32 cellular contexts compared by ENCODE assay signal in genomic region chr4:87410157-87410556, GRCh38. TPM values are rescaled to one million over a fixed set of nuclear protein-coding genes. Genes with fewer than 3 reads are reported as not detected.
DNase-seq lines count a peak whose midpoint lies in the region; ATAC-seq and TF ChIP-seq lines count a peak whose summit lies in the region.
"Had no signal": no experiment of that assay in that cellular context is flagged by ENCODE, and none has a peak within 500 bp of the region (broad histone marks: within the 10 kb centered on the region; RNA-seq: fewer than 3 reads in every experiment).

No MANE protein-coding gene starts in this region.

- no peak overlapping the region for H4K8ac ChIP-seq in IMR-90 (ENCODE audit: low read depth in 2 of 2, low read length in 2 of 2)

- H3K27me3 ChIP-seq in IMR-90 (ENCODE audit: control insufficient read depth, insufficient read depth, low read length): no peaks in the 10 kb centered on the region
- H3K27me3 ChIP-seq in colonic mucosa: no peaks in the 10 kb centered on the region
- H3K27me3 ChIP-seq: left lung, vagina had no signal

- no peak overlapping the region for H2AK5ac ChIP-seq in IMR-90 (ENCODE audit: low read depth, low read length)

- H4K91ac ChIP-seq in IMR-90 (ENCODE audit: insufficient read depth, low read depth, low read length): no peak overlapping the region

- no peaks in the 10 kb centered on the region for H3K4me1 Mint-ChIP-seq in type B pancreatic cell (ENCODE audit: unreplicated experiment)
- H3K4me1 Mint-ChIP-seq in activated T-cell treated with anti-CD3 and anti-CD28 coated beads, Interleukin-2, amount 50 U/mL, for 72 hours (ENCODE audit: low read depth): peaks cover 10% of the 10 kb centered on the region
- peaks cover 14% of the 10 kb centered on the region for H3K4me1 Mint-ChIP-seq in T-helper 2 cell treated with Interferon-gamma antibody and Interleukin-4, amounts not matched to agents 5 μg/mL and 100 μg/mL, for 36 hours (ENCODE audit: low read depth)

- H3K4me3 Mint-ChIP-seq in type B pancreatic cell: no peak overlapping the region
- H3K4me3 Mint-ChIP-seq in activated T-cell treated with anti-CD3 and anti-CD28 coated beads, Interleukin-2, amount 50 U/mL, for 72 hours: no peak overlapping the region
- no peak overlapping the region for H3K4me3 Mint-ChIP-seq in T-helper 2 cell treated with Interferon-gamma antibody and Interleukin-4, amounts not matched to agents 5 μg/mL and 100 μg/mL, for 36 hours
- H3K4me3 Mint-ChIP-seq: GM23338; immature natural killer cell; memory B cell; naive thymus-derived CD4-positive, alpha-beta T cell; stimulated activated naive CD8-positive, alpha-beta T cell treated with anti-CD3 and anti-CD28 coated beads, Interleukin-15, amount 100 ng/mL, for 72 hours had no signal

- no peak overlapping the region for H2BK120ac ChIP-seq in IMR-90 (ENCODE audit: low read depth, low read length)

- H3K14ac ChIP-seq in IMR-90 (replicated peaks; ENCODE audit: low read depth, low read length): no peak overlapping the region

- H3K27me3 Mint-ChIP-seq in type B pancreatic cell: no peaks in the 10 kb centered on the region
- peaks cover 13% of the 10 kb centered on the region for H3K27me3 Mint-ChIP-seq in activated T-cell treated with anti-CD3 and anti-CD28 coated beads, Interleukin-2, amount 50 U/mL, for 72 hours (ENCODE audit: low read depth)
- H3K27me3 Mint-ChIP-seq in T-helper 2 cell treated with Interferon-gamma antibody and Interleukin-4, amounts not matched to agents 5 μg/mL and 100 μg/mL, for 36 hours (ENCODE audit: low read depth): peaks cover 29% of the 10 kb centered on the region
- H3K27me3 Mint-ChIP-seq: stimulated activated naive CD8-positive, alpha-beta T cell treated with anti-CD3 and anti-CD28 coated beads, Interleukin-15, amount 100 ng/mL, for 72 hours had no signal

- H3K36me3 ChIP-seq in IMR-90 (ENCODE audit: control insufficient read depth, insufficient read depth, low read length) (no peaks in the 10 kb centered on the region), colonic mucosa (no peaks in the 10 kb centered on the region), mesodermal cell (ENCODE audit: control insufficient read depth, insufficient read depth, low read length) (no peaks in the 10 kb centered on the region)
- H3K36me3 ChIP-seq: left lung, thoracic aorta, vagina had no signal

- BruUV-seq in IMR-90 (replicated peaks; lab: Mats Ljungman, UMichigan): no TSS peak

- H3K4me1 ChIP-seq in IMR-90 (ENCODE audit: control insufficient read depth, insufficient read depth, low read length) (peaks cover 6% of the 10 kb centered on the region; the same call in 1 of the 2 replicates), colonic mucosa (no peaks in the 10 kb centered on the region), mesodermal cell (ENCODE audit: control insufficient read depth, insufficient read depth, low read length, poor library complexity, severe bottlenecking) (peaks cover 18% of the 10 kb centered on the region)
- H3K4me1 ChIP-seq: left lung, psoas muscle, vagina had no signal

- ATAC-seq in IMR-90 (ENCODE audit: low read depth): peak; percentile 42
- no peak for ATAC-seq in activated T-cell treated with anti-CD3 and anti-CD28 coated beads, Interleukin-2, amount 50 U/mL, for 72 hours (replicated peaks in 1 of 2)
- ATAC-seq: activated naive CD4-positive, alpha-beta T cell treated with anti-CD3 and anti-CD28 coated beads, Interleukin-2, amount 50 U/mL, for 72 hours; GM23338; left lung; naive thymus-derived CD4-positive, alpha-beta T cell; PC-3; psoas muscle; sciatic nerve; stimulated activated naive CD8-positive, alpha-beta T cell treated with anti-CD3 and anti-CD28 coated beads, Interleukin-15, amount 100 ng/mL, for 72 hours had no signal

- H3K4me2 ChIP-seq in IMR-90 (ENCODE audit: low read depth, low read length): no peak overlapping the region; the same call in 1 of the 2 replicates
- H3K4me2 ChIP-seq: GM23338 had no signal

- no peak overlapping the region for H2BK15ac ChIP-seq in IMR-90 (ENCODE audit: low read depth, low read length)

- no peak overlapping the region for H3K56ac ChIP-seq in IMR-90 (ENCODE audit: extremely low read depth, insufficient read depth, low read length)

- H3K9me3 ChIP-seq in IMR-90 (ENCODE audit: control insufficient read depth, insufficient read depth, low read length) (no peaks in the 10 kb centered on the region), colonic mucosa (no peaks in the 10 kb centered on the region), mesodermal cell (ENCODE audit: control insufficient read depth, low read length) (peaks cover 12% of the 10 kb centered on the region)
- H3K9me3 ChIP-seq: left lung, psoas muscle, thoracic aorta, vagina had no signal

- no peaks in the 10 kb centered on the region for H4K20me1 ChIP-seq in IMR-90 (ENCODE audit: insufficient read depth, low read length)

- H3K9me3 Mint-ChIP-seq in type B pancreatic cell: peaks cover 6% of the 10 kb centered on the region
- H3K9me3 Mint-ChIP-seq in activated T-cell treated with anti-CD3 and anti-CD28 coated beads, Interleukin-2, amount 50 U/mL, for 72 hours: no peaks in the 10 kb centered on the region
- no peaks in the 10 kb centered on the region for H3K9me3 Mint-ChIP-seq in T-helper 2 cell treated with Interferon-gamma antibody and Interleukin-4, amounts not matched to agents 5 μg/mL and 100 μg/mL, for 36 hours
- H3K9me3 Mint-ChIP-seq: activated naive CD4-positive, alpha-beta T cell treated with anti-CD3 and anti-CD28 coated beads, Interleukin-2, amount 50 U/mL, for 72 hours; HFFc6; immature natural killer cell; memory B cell had no signal

- in situ Hi-C loops in IMR-90 (cut with MboI; ENCODE audit: low sequenced_read_pairs): no loop called here

- H3K36me3 Mint-ChIP-seq in type B pancreatic cell: no peaks in the 10 kb centered on the region
- H3K36me3 Mint-ChIP-seq in activated T-cell treated with anti-CD3 and anti-CD28 coated beads, Interleukin-2, amount 50 U/mL, for 72 hours (ENCODE audit: insufficient read depth in 2 of 2): no peaks in the 10 kb centered on the region
- no peaks in the 10 kb centered on the region for H3K36me3 Mint-ChIP-seq in T-helper 2 cell treated with Interferon-gamma antibody and Interleukin-4, amounts not matched to agents 5 μg/mL and 100 μg/mL, for 36 hours (ENCODE audit: low read depth)
- H3K36me3 Mint-ChIP-seq: activated naive CD4-positive, alpha-beta T cell treated with anti-CD3 and anti-CD28 coated beads, Interleukin-2, amount 50 U/mL, for 72 hours; naive thymus-derived CD4-positive, alpha-beta T cell had no signal

- WGBS in IMR-90 (ENCODE audit: extremely low coverage in 2 of 2, insufficient read length in 1 of 2), 2 experiments: no CpG with 5 or more reads among the region's 2 CpGs
- 85 to 90% methylated on average over 2 of the region's 2 CpGs for WGBS in mesodermal cell (ENCODE audit: insufficient coverage in 2 of 2), 2 experiments

- TF ChIP-seq RAD21 in IMR-90 (IDR thresholded peaks at IDR 0.05; ENCODE audit: low read length): no peak

- H3K27ac ChIP-seq in IMR-90 (ENCODE audit: insufficient read depth, low read length) (no peak overlapping the region), colonic mucosa (peak overlapping the region; percentile 77), mesodermal cell (ENCODE audit: low read depth, low read length, severe bottlenecking) (peak overlapping the region; percentile 57)
- H3K27ac ChIP-seq: left lung, psoas muscle, thoracic aorta, vagina had no signal

- DNase-seq in IMR-90 (peak; percentile 30), colonic mucosa (no peak), type B pancreatic cell (ENCODE audit: extremely low spot score, unreplicated experiment) (no peak), RKO (ENCODE audit: low spot score) (no peak)
- DNase-seq in activated T-cell treated with anti-CD3 and anti-CD28 coated beads, Interleukin-2, amount 50 U/mL, for 72 hours: no peak
- no peak for DNase-seq in T-helper 2 cell treated with Interferon-gamma antibody and Interleukin-4, amounts not matched to agents 5 μg/mL and 100 μg/mL, for 36 hours (ENCODE audit: low spot score)
- DNase-seq: activated CD4-positive, alpha-beta T cell treated with anti-CD3 and anti-CD28 coated beads for 4 hours; activated T-cell treated with anti-CD3 and anti-CD28 coated beads for 4 hours; C1 segment of cervical spinal cord; DMS79 treated with DMSO at 0.1 percent for 48 hours; GDM1; immature natural killer cell; left lung; naive thymus-derived CD4-positive, alpha-beta T cell; NCI-H1417; NCI-H2029 treated with DMSO at 0.1 percent for 48 hours; NCI-H524 treated with DMSO at 0.1 percent for 48 hours; occipital lobe; PC-3; psoas muscle; stimulated activated CD4-positive, alpha-beta T cell treated with anti-CD3 and anti-CD28 coated beads, Interleukin-12 subunit alpha, Interleukin-12 subunit beta, amount 100 ng/mL, for 4 hours; stimulated activated CD4-positive, alpha-beta T cell treated with anti-CD3 and anti-CD28 coated beads, Interleukin-2, amount 100 ng/mL, for 48 hours; stimulated activated naive CD8-positive, alpha-beta T cell treated with anti-CD3 and anti-CD28 coated beads, Interleukin-15, amount 100 ng/mL, for 72 hours; T-helper 9 cell had no signal

- TF ChIP-seq POLR2A in IMR-90 (IDR thresholded peaks at IDR 0.05; ENCODE audit: low read depth, low read length): no peak

- intact Hi-C loops in IMR-90 (cut with micrococcal nuclease): no loop called here
- intact Hi-C loops in colonic mucosa (cut with DNase I): no loop called here

- H2BK20ac ChIP-seq in IMR-90 (ENCODE audit: low read depth, low read length): no peak overlapping the region

- H3K27ac Mint-ChIP-seq in type B pancreatic cell: peak overlapping the region; percentile 32
- no peak overlapping the region for H3K27ac Mint-ChIP-seq in activated T-cell treated with anti-CD3 and anti-CD28 coated beads, Interleukin-2, amount 50 U/mL, for 72 hours
- no peak overlapping the region for H3K27ac Mint-ChIP-seq in T-helper 2 cell treated with Interferon-gamma antibody and Interleukin-4, amounts not matched to agents 5 μg/mL and 100 μg/mL, for 36 hours
- H3K27ac Mint-ChIP-seq: activated naive CD4-positive, alpha-beta T cell treated with anti-CD3 and anti-CD28 coated beads, Interleukin-2, amount 50 U/mL, for 72 hours; GM23338; HFFc6; immature natural killer cell; memory B cell; naive thymus-derived CD4-positive, alpha-beta T cell; stimulated activated naive CD8-positive, alpha-beta T cell treated with anti-CD3 and anti-CD28 coated beads, Interleukin-15, amount 100 ng/mL, for 72 hours had no signal

- dilution Hi-C loops in IMR-90 (cut with HindIII; ENCODE audit: low sequenced_read_pairs, unreplicated experiment): no loop called here

- no peak overlapping the region for H2AK9ac ChIP-seq in IMR-90 (replicated peaks; ENCODE audit: low read depth, low read length, poor library complexity)

- TF ChIP-seq CTCF in IMR-90 (conservative IDR thresholded peaks at IDR 0.05; ENCODE audit: low read depth, low read length) (no peak), colonic mucosa (IDR thresholded peaks at IDR 0.05) (no peak), type B pancreatic cell (conservative IDR thresholded peaks at IDR 0.05) (no peak)

- no peak overlapping the region for H3K23ac ChIP-seq in IMR-90 (ENCODE audit: low read depth, low read length)

- H3K4me3 ChIP-seq in IMR-90 (ENCODE audit: insufficient read depth, low read depth, low read length) (no peak overlapping the region), colonic mucosa (no peak overlapping the region), mesodermal cell (ENCODE audit: extremely low read depth, insufficient read depth, low read length, poor library complexity, severe bottlenecking) (no peak overlapping the region)
- H3K4me3 ChIP-seq: GM23338, left lung, psoas muscle, thoracic aorta, vagina had no signal

- CTCF ChIA-PET in IMR-90 (lab: Yijun Ruan, JAX): no interaction called here

- H3K9me1 ChIP-seq in IMR-90 (ENCODE audit: insufficient read depth, low read length): no peaks in the 10 kb centered on the region

- H4K5ac ChIP-seq in IMR-90 (ENCODE audit: low read depth, low read length): no peak overlapping the region

- H3K79me1 ChIP-seq in IMR-90 (ENCODE audit: low read depth in 1 of 2, low read length in 2 of 2): no peaks in the 10 kb centered on the region

- no peak overlapping the region for H3K18ac ChIP-seq in IMR-90 (ENCODE audit: low read depth, low read length)

- no peak overlapping the region for H3K4ac ChIP-seq in IMR-90 (ENCODE audit: low read depth, low read length)

- H2BK5ac ChIP-seq in IMR-90 (ENCODE audit: low read depth, low read length, poor library complexity, severe bottlenecking): no peak overlapping the region

- no peak overlapping the region for H3K9ac ChIP-seq in IMR-90 (ENCODE audit: low read depth, low read length)
- H3K9ac ChIP-seq in colonic mucosa (ENCODE audit: low read depth in 2 of 2, low read length in 2 of 2): peak overlapping the region in 1 of 2 donors; percentile 47

- POLR2A ChIA-PET in IMR-90 (lab: Charles Lee; ENCODE audit: unreplicated experiment): no interaction called here

- no peak overlapping the region for H2AFZ ChIP-seq in IMR-90 (replicated peaks; ENCODE audit: low read length, poor library complexity)
- H2AFZ ChIP-seq: GM23338 had no signal

RNA-seq across cellular contexts. Expression of gene NUDT9, which starts 12.2 kb away (rescaled TPM):
- total RNA-seq in IMR-90 (2012; rRNA removed) (10.0 and 14.2 TPM in 2 replicates), colonic mucosa (10 to 100 TPM; 31.4 to 52.0 TPM), type B pancreatic cell (ENCODE audit: low replicate concordance) (26.5 and 27.5 TPM in 2 replicates)
- 19.3 and 23.5 TPM in 2 replicates for polyA plus RNA-seq in IMR-90 (2012; rRNA removed)
- 16.4 and 19.1 TPM in 2 replicates for polyA plus RNA-seq in IMR-90 (2012; cell fraction: cytosol; rRNA removed)
- 9.4 and 18.5 TPM in 2 replicates for polyA plus RNA-seq in IMR-90 (2012; cell fraction: nucleus; rRNA removed; ENCODE audit: low replicate concordance)
- polyA plus RNA-seq in mesodermal cell (2013, experiment 1 of 2): 25.7 TPM
- polyA plus RNA-seq in mesodermal cell (2013, experiment 2 of 2): 31.0 TPM
- 10 to 100 TPM; 10.2 to 12.6 TPM for total RNA-seq in activated T-cell treated with anti-CD3 and anti-CD28 coated beads, Interleukin-2, amount 50 U/mL, for 72 hours

RNA-seq across cellular contexts. Expression of gene HSD17B11, which starts 19.2 kb away (rescaled TPM):
- total RNA-seq in IMR-90 (2012; rRNA removed) (11.3 and 28.6 TPM in 2 replicates), colonic mucosa (100 to 1,000 TPM; 138 to 219 TPM), type B pancreatic cell (ENCODE audit: low replicate concordance) (19.2 and 23.9 TPM in 2 replicates)
- 8.4 and 12.0 TPM in 2 replicates for polyA plus RNA-seq in IMR-90 (2012; rRNA removed)
- 1.6 and 1.7 TPM in 2 replicates for polyA plus RNA-seq in IMR-90 (2012; cell fraction: cytosol; rRNA removed)
- 0.26 and 4.4 TPM in 2 replicates for polyA plus RNA-seq in IMR-90 (2012; cell fraction: nucleus; rRNA removed; ENCODE audit: low replicate concordance)
- 67.4 TPM for polyA plus RNA-seq in mesodermal cell (2013, experiment 1 of 2)
- 79.0 TPM for polyA plus RNA-seq in mesodermal cell (2013, experiment 2 of 2)
- 10 to 100 TPM; 19.7 to 22.3 TPM for total RNA-seq in activated T-cell treated with anti-CD3 and anti-CD28 coated beads, Interleukin-2, amount 50 U/mL, for 72 hours
